In the genomic region with DNA sequence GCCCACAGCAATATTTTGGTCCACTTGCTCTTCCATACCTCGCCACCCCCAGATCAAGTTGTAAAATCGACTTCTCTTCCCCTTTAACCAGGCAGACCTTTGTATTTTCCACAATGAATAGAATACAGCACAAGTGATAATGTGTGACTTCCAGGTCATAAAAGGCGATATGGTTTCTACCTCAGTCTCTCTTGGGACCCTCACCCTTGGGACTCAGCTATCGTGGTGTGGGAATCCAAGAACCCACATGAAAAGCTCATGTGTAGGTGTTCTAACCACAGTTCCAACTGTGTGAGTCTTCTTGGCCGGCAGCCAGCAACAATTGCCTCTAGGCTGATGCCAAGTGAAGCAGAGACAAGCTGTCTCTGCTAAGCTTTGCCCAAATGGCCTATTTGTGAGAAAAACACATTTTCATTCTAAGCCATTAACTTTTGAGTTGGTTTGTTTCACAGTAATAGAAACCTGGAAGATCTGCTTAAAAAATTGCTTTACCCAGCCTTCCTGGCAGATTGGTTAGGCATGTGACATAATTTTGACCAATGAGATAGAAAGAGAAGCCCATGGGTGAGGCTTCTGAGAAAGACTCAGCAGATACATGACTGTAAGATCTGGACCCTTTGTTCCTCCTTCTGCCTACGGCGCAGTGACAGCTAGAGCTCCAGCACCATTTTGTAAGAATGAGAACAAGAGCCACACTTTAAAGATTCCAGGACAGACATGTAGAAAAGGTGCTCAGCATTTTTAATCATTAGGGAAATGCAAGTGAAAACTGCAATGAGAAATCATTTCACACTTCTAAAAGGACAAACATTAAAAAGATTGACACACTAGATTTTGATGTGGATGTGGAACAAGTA, we compare ENCODE assay signal across 8 cellular contexts. TPM values are rescaled to one million over a fixed set of nuclear protein-coding genes. Genes with fewer than 3 reads are reported as not detected.
A peak's percentile ranks its signal among the peaks of the same experiment; 100 is the strongest.
DNase-seq lines count a peak whose midpoint lies in the region; ATAC-seq and TF ChIP-seq lines count a peak whose summit lies in the region.

No MANE protein-coding gene starts in this region.

- H3K9me3 ChIP-seq in mammary epithelial cell (replicated peaks; ENCODE audit: insufficient read depth, low read length), result no peaks in the 10 kb centered on the region
- H3K9me3 ChIP-seq in psoas muscle, result no peaks in the 10 kb centered on the region
- no peaks in the 10 kb centered on the region for H3K9me3 ChIP-seq in smooth muscle cell (replicated peaks; ENCODE audit: low read depth)

- H3K9ac ChIP-seq in mammary epithelial cell (ENCODE audit: insufficient read depth, low read length), result no peak overlapping the region
- H3K9ac ChIP-seq in smooth muscle cell (ENCODE audit: low read depth), result no peak overlapping the region

- H3K27me3 ChIP-seq in mammary epithelial cell (ENCODE audit: insufficient read depth, low read length) (peaks cover 12% of the 10 kb centered on the region), psoas muscle (ENCODE audit: insufficient read depth in 3 of 3, low read length in 2 of 3) (no peaks in the 10 kb centered on the region), smooth muscle cell (ENCODE audit: low read depth) (no peaks in the 10 kb centered on the region)

- no peaks in the 10 kb centered on the region for H3K36me3 ChIP-seq in mammary epithelial cell (ENCODE audit: insufficient read depth, low read length)
- no peaks in the 10 kb centered on the region for H3K36me3 ChIP-seq in psoas muscle (ENCODE audit: insufficient read depth in 1 of 2, low read depth in 1 of 2)
- no peaks in the 10 kb centered on the region for H3K36me3 ChIP-seq in smooth muscle cell (ENCODE audit: low read depth)

- in situ Hi-C loops in mammary epithelial cell (cut with MboI; ENCODE audit: low sequenced_read_pairs in 2 of 2), result loop anchor here in 1 of 2 donors (25.0 kb wide), 1 partner anchor 472 kb away; no protein-coding TSS in a partner anchor

- peak overlapping the region; percentile 25 for H3K4me3 ChIP-seq in Jurkat, Clone E6-1 (ENCODE audit: low read length)
- no peak overlapping the region for H3K4me3 ChIP-seq in mammary epithelial cell (replicated peaks in 1 of 3; ENCODE audit: insufficient read depth in 1 of 3, low read depth in 2 of 3, low read length in 3 of 3)
- no peak overlapping the region for H3K4me3 ChIP-seq in psoas muscle
- H3K4me3 ChIP-seq in smooth muscle cell, result no peak overlapping the region

- H4K20me1 ChIP-seq in mammary epithelial cell (ENCODE audit: insufficient read depth, low read length) (peaks cover 2% of the 10 kb centered on the region), smooth muscle cell (ENCODE audit: low read depth) (no peaks in the 10 kb centered on the region)

- dilution Hi-C loops in mammary epithelial cell (cut with HindIII; ENCODE audit: low sequenced_read_pairs), result no loop called here

- WGBS in mammary epithelial cell (ENCODE audit: low coverage, missing lambda C conversion rate), result 24% methylated on average over 7 of the region's 7 CpGs
- WGBS in psoas muscle, 3 donors, result 73 to 77% (median 74%) methylated on average over 7 of the region's 7 CpGs
- WGBS in smooth muscle cell (ENCODE audit: low lambda C conversion rate), result 55% methylated on average over 7 of the region's 7 CpGs

- TF ChIP-seq CTCF in VCaP (conservative IDR thresholded peaks at IDR 0.05), result no peak
- TF ChIP-seq CTCF in mammary epithelial cell (conservative IDR thresholded peaks at IDR 0.05 in 1 of 2, IDR thresholded peaks at IDR 0.05 in 1 of 2; ENCODE audit: extremely low read depth in 1 of 2, insufficient read depth in 1 of 2, low read depth in 1 of 2, low read length in 2 of 2), result no peak
- no peak for TF ChIP-seq CTCF in psoas muscle (IDR thresholded peaks at IDR 0.05)
- no peak for TF ChIP-seq CTCF in smooth muscle cell (IDR thresholded peaks at IDR 0.05; ENCODE audit: borderline replicate concordance, insufficient read depth, poor library complexity, severe bottlenecking)

- intact Hi-C loops in mammary epithelial cell (cut with micrococcal nuclease), result no loop called here
- intact Hi-C loops in psoas muscle (cut with DNase I), result no loop called here

- H3K27ac ChIP-seq in VCaP (peak overlapping the region; percentile 36; the same call in 1 of the 2 replicates), mammary epithelial cell (ENCODE audit: insufficient read depth, low read depth, low read length) (no peak overlapping the region), psoas muscle (no peak overlapping the region), smooth muscle cell (ENCODE audit: low read depth) (no peak overlapping the region)

- no peaks in the 10 kb centered on the region for H3K79me2 ChIP-seq in mammary epithelial cell (ENCODE audit: insufficient read depth, low read length)
- H3K79me2 ChIP-seq in smooth muscle cell (ENCODE audit: low read depth), result no peaks in the 10 kb centered on the region

- DNase-seq in ELR (ENCODE audit: low read depth) (peak; percentile 56), mammary epithelial cell (peak; percentile 81), psoas muscle (peak; percentile 17 to 56), smooth muscle cell (lab: John Stamatoyannopoulos, UW; ENCODE audit: unreplicated experiment) (no peak), ecto neural progenitor cell (ENCODE audit: low spot score) (no peak)
- DNase-seq in Jurkat, Clone E6-1 (ENCODE audit: low read depth, low spot score), result peak; percentile 99

- H2AFZ ChIP-seq in mammary epithelial cell (ENCODE audit: low read depth, low read length) (no peak overlapping the region), smooth muscle cell (ENCODE audit: low read depth) (no peak overlapping the region)

- H3F3A ChIP-seq in smooth muscle cell (ENCODE audit: low read depth), result peaks cover 6% of the 10 kb centered on the region

- ATAC-seq in GM21576 (IDR thresholded peaks at IDR 0.05; ENCODE audit: unreplicated experiment) (peak; percentile 85), psoas muscle (no peak)

- BruUV-seq in mammary epithelial cell (replicated peaks; lab: Mats Ljungman, UMichigan), result no TSS peak

- H3K4me2 ChIP-seq in mammary epithelial cell (ENCODE audit: insufficient read depth, low read depth, low read length) (no peak overlapping the region), smooth muscle cell (no peak overlapping the region)

- CTCF ChIA-PET in mammary epithelial cell (lab: Charles Lee; ENCODE audit: low non-redundant PET), result no interaction called here

- H3K4me1 ChIP-seq in mammary epithelial cell (ENCODE audit: insufficient read depth, low read length) (peaks cover 3% of the 10 kb centered on the region), psoas muscle (no peaks in the 10 kb centered on the region), smooth muscle cell (ENCODE audit: low read depth) (peaks cover 6% of the 10 kb centered on the region)

RNA-seq across cellular contexts. Expression of gene MLLT3, which starts 18.3 kb away (rescaled TPM):
- polyA plus RNA-seq in Jurkat, Clone E6-1 (2012; ENCODE audit: insufficient read depth, insufficient read length), result 20.1 TPM
- total RNA-seq in mammary epithelial cell, result 10 to 100 TPM in 1 of 2 donors, 1 to 10 TPM in 1; 8.8 to 11.7 TPM
- 5.5 TPM for polyA plus RNA-seq in mammary epithelial cell
- 1.8 TPM for polyA minus RNA-seq in mammary epithelial cell
- 1 to 10 TPM; 2.5 to 6.0 (median 3.2) TPM for total RNA-seq in psoas muscle
- polyA plus RNA-seq in psoas muscle, result 1 to 10 TPM; 1.2 to 9.8 (median 4.3) TPM
- total RNA-seq in smooth muscle cell, result 29.9 and 32.8 TPM in 2 replicates
- 16.3 and 21.9 TPM in 2 replicates for polyA plus RNA-seq in smooth muscle cell

RNA-seq across cellular contexts. Expression of gene FOCAD, which starts 43.5 kb away (rescaled TPM):
- 24.8 TPM for polyA plus RNA-seq in Jurkat, Clone E6-1 (2012; ENCODE audit: insufficient read depth, insufficient read length)
- total RNA-seq in mammary epithelial cell (10 to 100 TPM; 22.5 to 48.2 TPM), psoas muscle (10 to 100 TPM; 12.1 to 24.8 (median 16.6) TPM), smooth muscle cell (80.3 and 106 TPM in 2 replicates)
- polyA plus RNA-seq in mammary epithelial cell (20.0 TPM), psoas muscle (1 to 10 TPM; 5.8 to 7.0 (median 6.3) TPM), smooth muscle cell (22.3 and 31.0 TPM in 2 replicates)
- 176 TPM for polyA minus RNA-seq in mammary epithelial cell

Comparison
In these comparisons a context has a peak if more than half of its experiments do, and no peak if none do; other contexts are left out.
1. DNase-seq: peak in ELR (single experiment), Jurkat, Clone E6-1 (single experiment), mammary epithelial cell (single experiment) and psoas muscle (2 of 2); none in smooth muscle cell (single experiment) and ecto neural progenitor cell (single experiment).